1 cellular context compared by ENCODE assay signal in genomic region chr2:126506786-126507185, GRCh38.
TF ChIP-seq lines count a peak whose summit lies in the region.

No MANE protein-coding gene starts in this region.

TF ChIP-seq in GM23338, 12 proteins besides CTCF, POLR2A, EP300 and RAD21 (continued from another document):
- TF ChIP-seq REST (IDR thresholded peaks at IDR 0.05; ENCODE audit: unreplicated experiment) (no peak), ZNF114 (CRISPR knock-in tag; IDR thresholded peaks at IDR 0.05) (no peak), EZH2phosphoT487 (IDR thresholded peaks at IDR 0.05; ENCODE audit: unreplicated experiment) (no peak), ETS1 (IDR thresholded peaks at IDR 0.05) (no peak), JUNB (IDR thresholded peaks at IDR 0.05; ENCODE audit: unreplicated experiment) (no peak), CREB1 (CRISPR knock-in tag; IDR thresholded peaks at IDR 0.05; ENCODE audit: low read depth) (no peak)
